ENCODE assay signal across 9 cellular contexts in the genomic region with DNA sequence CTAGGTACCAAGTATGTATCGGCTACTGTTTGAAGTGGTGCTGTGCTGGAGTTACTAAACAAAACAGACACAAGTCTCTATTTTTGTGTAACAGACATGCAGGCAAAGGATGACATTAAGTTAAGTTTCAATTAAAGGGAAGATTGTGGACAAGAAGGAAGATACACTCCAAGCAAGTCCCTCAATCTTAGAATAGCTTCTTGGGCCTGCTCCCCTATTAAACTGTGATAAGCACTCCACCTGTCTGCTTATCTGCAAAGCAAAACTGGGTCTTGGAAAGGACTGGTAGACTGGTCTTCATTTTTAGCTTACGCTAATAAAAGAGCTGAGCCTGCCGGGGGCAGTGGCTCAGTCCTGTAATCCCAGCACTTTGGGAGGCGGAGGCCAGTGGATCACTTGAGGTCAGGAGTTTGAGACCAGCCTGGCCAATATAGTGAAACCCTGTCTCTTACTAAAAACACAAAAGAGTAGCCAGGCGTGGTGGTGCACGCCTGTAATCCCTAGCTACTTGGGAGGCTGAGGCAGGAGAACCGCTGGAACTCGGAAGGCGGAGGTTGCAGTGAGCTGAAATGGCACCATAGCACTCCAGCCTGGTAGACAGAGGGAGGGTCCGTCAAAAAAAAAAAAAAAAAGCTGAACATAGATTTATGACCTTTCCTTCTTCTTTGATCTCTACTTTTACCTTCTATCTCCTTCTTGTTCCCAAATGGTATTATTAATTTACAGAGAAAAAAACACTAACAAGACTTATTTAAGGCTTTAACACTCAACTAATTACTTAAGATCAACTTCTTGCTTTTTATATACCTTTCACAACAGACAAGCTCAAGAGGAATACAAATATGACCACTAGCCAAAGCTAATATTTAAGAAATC. TPM values are rescaled to one million over a fixed set of nuclear protein-coding genes. Genes with fewer than 3 reads are reported as not detected.
A peak's percentile ranks its signal among the peaks of the same experiment; 100 is the strongest.
DNase-seq lines count a peak whose midpoint lies in the region; ATAC-seq and TF ChIP-seq lines count a peak whose summit lies in the region.
"Had no signal": no experiment of that assay in that cellular context is flagged by ENCODE, and none has a peak within 500 bp of the region (broad histone marks: within the 10 kb centered on the region; RNA-seq: fewer than 3 reads in every experiment).

No MANE protein-coding gene starts in this region.

- DNase-seq in activated CD4-positive, alpha-beta T cell treated with anti-CD3 and anti-CD28 coated beads for 36 hours = no peak
- DNase-seq in activated CD4-positive, alpha-beta T cell treated with anti-CD3 and anti-CD28 coated beads, Interleukin-2, amount 50 U/mL, for 1 hour = no peak
- no peak for DNase-seq in WTC11 (ENCODE audit: low spot score)
- DNase-seq in fibroblast of the aortic adventitia (ENCODE audit: low read depth) = no peak
- no peak for DNase-seq in stimulated activated CD4-positive, alpha-beta T cell treated with anti-CD3 and anti-CD28 coated beads, Interleukin-12 subunit alpha, Interleukin-12 subunit beta, amount 100 ng/mL, for 4 hours
- DNase-seq in testis = no peak

- POLR2A ChIA-PET in activated CD4-positive, alpha-beta T cell treated with anti-CD3 and anti-CD28 coated beads for 36 hours (lab: Charles Lee) = interaction anchor here (1.0 to 1.2 kb wide), 2 partner anchors 9 to 68 kb away, joined by 3 to 4 read pairs; a partner anchor contains a TSS
- POLR2A ChIA-PET in WTC11 (lab: Charles Lee) = interaction anchor here (0.6 kb wide), 1 partner anchor 201 kb away, joined by 6 read pairs; no protein-coding TSS in a partner anchor

- H3K36me3 ChIP-seq in skeletal muscle satellite cell (ENCODE audit: insufficient read depth, low read length) (peaks cover 74% of the 10 kb centered on the region), testis (ENCODE audit: low read depth, missing control alignments) (no peaks in the 10 kb centered on the region)

- H3K27me3 ChIP-seq in skeletal muscle satellite cell (ENCODE audit: control insufficient read depth, insufficient read depth, low read length) (no peaks in the 10 kb centered on the region), testis (no peaks in the 10 kb centered on the region)

- TF ChIP-seq POLR2A in testis (IDR thresholded peaks at IDR 0.05) = no peak

- WGBS in testis, 2 donors = 71 to 81% methylated on average over 10 of the region's 10 CpGs

- H3K36me3 Mint-ChIP-seq in activated CD4-positive, alpha-beta T cell treated with anti-CD3 and anti-CD28 coated beads for 36 hours (ENCODE audit: low read depth) = peaks cover 75% of the 10 kb centered on the region
- H3K36me3 Mint-ChIP-seq in WTC11 = peaks cover 81% of the 10 kb centered on the region

- peak overlapping the region in 1 of 2 donors; percentile 0 for H3K27ac ChIP-seq in testis

- CTCF ChIA-PET in activated CD4-positive, alpha-beta T cell treated with anti-CD3 and anti-CD28 coated beads for 36 hours (lab: Charles Lee) = interaction anchor here (0.6 to 1.6 kb wide), 8 partner anchors 8 to 180 kb away, joined by 3 to 6 read pairs (median 4); a partner anchor contains a TSS
- CTCF ChIA-PET in WTC11 (lab: Charles Lee) = interaction anchor here (0.6 kb wide), 1 partner anchor 1230 kb away, joined by 3 read pairs; no protein-coding TSS in a partner anchor

- H3K27ac Mint-ChIP-seq in activated CD4-positive, alpha-beta T cell treated with anti-CD3 and anti-CD28 coated beads for 36 hours = peak overlapping the region; percentile 98
- H3K27ac Mint-ChIP-seq in WTC11 = peak overlapping the region; percentile 79

- peak overlapping the region; percentile 89 for H3K4me3 Mint-ChIP-seq in activated CD4-positive, alpha-beta T cell treated with anti-CD3 and anti-CD28 coated beads for 36 hours
- peak overlapping the region; percentile 98 for H3K4me3 Mint-ChIP-seq in WTC11

- no peak overlapping the region for H3K9ac ChIP-seq in skeletal muscle satellite cell (ENCODE audit: low read depth, low read length)

- H3K4me1 ChIP-seq in skeletal muscle satellite cell (ENCODE audit: control insufficient read depth, insufficient read depth, low read length) (peaks cover 21% of the 10 kb centered on the region), testis (peaks cover 24% of the 10 kb centered on the region)

- peaks cover 57% of the 10 kb centered on the region for H3K4me1 Mint-ChIP-seq in activated CD4-positive, alpha-beta T cell treated with anti-CD3 and anti-CD28 coated beads for 36 hours
- H3K4me1 Mint-ChIP-seq in WTC11 = peaks cover 34% of the 10 kb centered on the region

- intact Hi-C loops in activated CD4-positive, alpha-beta T cell treated with anti-CD3 and anti-CD28 coated beads for 36 hours (cut with DNase I, micrococcal nuclease) = no loop called here
- intact Hi-C loops in testis (cut with DNase I; ENCODE audit: low total_unique reads) = no loop called here

- peak overlapping the region; percentile 91 for H3K4me2 ChIP-seq in skeletal muscle satellite cell (ENCODE audit: low read length)

- H3K27me3 Mint-ChIP-seq in activated CD4-positive, alpha-beta T cell treated with anti-CD3 and anti-CD28 coated beads for 36 hours = no peaks in the 10 kb centered on the region
- H3K27me3 Mint-ChIP-seq in WTC11 (ENCODE audit: low read depth) = no peaks in the 10 kb centered on the region

- H3K4me3 ChIP-seq in fibroblast of the aortic adventitia (ENCODE audit: low read depth, low read length) (peak overlapping the region; percentile 10), skeletal muscle satellite cell (ENCODE audit: low read length) (no peak overlapping the region), testis (no peak overlapping the region)

- no peaks in the 10 kb centered on the region for H3K9me3 ChIP-seq in skeletal muscle satellite cell (replicated peaks; ENCODE audit: low read length)
- no peaks in the 10 kb centered on the region for H3K9me3 ChIP-seq in testis

- ATAC-seq in activated CD4-positive, alpha-beta T cell treated with anti-CD3 and anti-CD28 coated beads for 36 hours = no peak
- ATAC-seq in WTC11 (no peak), GM18870 (IDR thresholded peaks at IDR 0.05; ENCODE audit: unreplicated experiment) (no peak)

- H3K9me3 Mint-ChIP-seq in activated CD4-positive, alpha-beta T cell treated with anti-CD3 and anti-CD28 coated beads for 36 hours (ENCODE audit: low read depth) = no peaks in the 10 kb centered on the region
- H3K9me3 Mint-ChIP-seq in WTC11 = no peaks in the 10 kb centered on the region

- TF ChIP-seq CTCF in WTC11 (IDR thresholded peaks at IDR 0.05) (no peak), fibroblast of the aortic adventitia (IDR thresholded peaks at IDR 0.05; ENCODE audit: insufficient read depth, low read length) (no peak), testis (IDR thresholded peaks at IDR 0.05) (no peak)

TF ChIP-seq in WTC11, 78 proteins besides CTCF, POLR2A, EP300 and RAD21 (continues in another document):
- TF ChIP-seq ETV6 (CRISPR knock-in tag; IDR thresholded peaks at IDR 0.05) (no peak), ESRRA (CRISPR knock-in tag; IDR thresholded peaks at IDR 0.05; ENCODE audit: borderline replicate concordance) (no peak), ZNF263 (CRISPR knock-in tag; IDR thresholded peaks at IDR 0.05; ENCODE audit: low read depth) (no peak), NR2C2 (CRISPR knock-in tag; IDR thresholded peaks at IDR 0.05) (no peak)
- TF ChIP-seq, protein P1, sequence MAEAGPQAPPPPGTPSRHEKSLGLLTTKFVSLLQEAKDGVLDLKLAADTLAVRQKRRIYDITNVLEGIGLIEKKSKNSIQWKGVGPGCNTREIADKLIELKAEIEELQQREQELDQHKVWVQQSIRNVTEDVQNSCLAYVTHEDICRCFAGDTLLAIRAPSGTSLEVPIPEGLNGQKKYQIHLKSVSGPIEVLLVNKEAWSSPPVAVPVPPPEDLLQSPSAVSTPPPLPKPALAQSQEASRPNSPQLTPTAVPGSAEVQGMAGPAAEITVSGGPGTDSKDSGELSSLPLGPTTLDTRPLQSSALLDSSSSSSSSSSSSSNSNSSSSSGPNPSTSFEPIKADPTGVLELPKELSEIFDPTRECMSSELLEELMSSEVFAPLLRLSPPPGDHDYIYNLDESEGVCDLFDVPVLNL (CRISPR knock-in tag; IDR thresholded peaks at IDR 0.05; ENCODE audit: borderline replicate concordance, low read depth) = no peak
- TF ChIP-seq, protein P2, sequence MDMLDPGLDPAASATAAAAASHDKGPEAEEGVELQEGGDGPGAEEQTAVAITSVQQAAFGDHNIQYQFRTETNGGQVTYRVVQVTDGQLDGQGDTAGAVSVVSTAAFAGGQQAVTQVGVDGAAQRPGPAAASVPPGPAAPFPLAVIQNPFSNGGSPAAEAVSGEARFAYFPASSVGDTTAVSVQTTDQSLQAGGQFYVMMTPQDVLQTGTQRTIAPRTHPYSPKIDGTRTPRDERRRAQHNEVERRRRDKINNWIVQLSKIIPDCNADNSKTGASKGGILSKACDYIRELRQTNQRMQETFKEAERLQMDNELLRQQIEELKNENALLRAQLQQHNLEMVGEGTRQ (CRISPR knock-in tag; IDR thresholded peaks at IDR 0.05) = no peak
- TF ChIP-seq, protein P3, sequence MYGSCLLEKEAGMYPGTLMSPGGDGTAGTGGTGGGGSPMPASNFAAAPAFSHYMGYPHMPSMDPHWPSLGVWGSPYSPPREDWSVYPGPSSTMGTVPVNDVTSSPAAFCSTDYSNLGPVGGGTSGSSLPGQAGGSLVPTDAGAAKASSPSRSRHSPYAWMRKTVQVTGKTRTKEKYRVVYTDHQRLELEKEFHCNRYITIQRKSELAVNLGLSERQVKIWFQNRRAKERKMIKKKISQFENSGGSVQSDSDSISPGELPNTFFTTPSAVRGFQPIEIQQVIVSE (CRISPR knock-in tag; IDR thresholded peaks at IDR 0.05; ENCODE audit: borderline replicate concordance) = no peak

RNA-seq across cellular contexts. Expression of a gene that starts 4.1 kb away (rescaled TPM):
- total RNA-seq in activated CD4-positive, alpha-beta T cell treated with anti-CD3 and anti-CD28 coated beads for 36 hours = 100 to 1,000 TPM; 259 to 328 TPM
- total RNA-seq in WTC11 (2021) (399 to 507 TPM (median 489 TPM) in 3 replicates), fibroblast of the aortic adventitia (ENCODE audit: low replicate concordance) (322 and 701 TPM in 2 replicates), testis (100 to 1,000 TPM; 964 to 995 TPM)
- 213 and 252 TPM in 2 replicates for total RNA-seq in skeletal muscle satellite cell (2012; rRNA removed)
- 259 TPM for polyA plus RNA-seq in testis (ENCODE audit: insufficient read depth, low read depth, low replicate concordance)

RNA-seq across cellular contexts. Expression of a gene that starts 34.1 kb away (rescaled TPM):
- 1 to 10 TPM in 1 of 2 experiments, under 1 TPM in 1; 0.84 to 1.1 TPM for total RNA-seq in activated CD4-positive, alpha-beta T cell treated with anti-CD3 and anti-CD28 coated beads for 36 hours
- total RNA-seq in WTC11 (2021) (5.7 to 10.3 TPM (median 7.7 TPM) in 3 replicates), fibroblast of the aortic adventitia (ENCODE audit: low replicate concordance) (22.1 and 183 TPM in 2 replicates), testis (1 to 10 TPM; 6.7 to 8.6 TPM)
- 102 and 137 TPM in 2 replicates for total RNA-seq in skeletal muscle satellite cell (2012; rRNA removed)
- 10.4 TPM for polyA plus RNA-seq in testis (ENCODE audit: insufficient read depth, low read depth, low replicate concordance)

RNA-seq across cellular contexts. Expression of a gene that starts 47.0 kb away (rescaled TPM):
- total RNA-seq in activated CD4-positive, alpha-beta T cell treated with anti-CD3 and anti-CD28 coated beads for 36 hours = not detected
- total RNA-seq in WTC11 (2021) = 3.1 to 3.3 TPM (median 3.2 TPM) in 3 replicates
- total RNA-seq in fibroblast of the aortic adventitia (ENCODE audit: low replicate concordance) = not detected in 2 replicates
- total RNA-seq in skeletal muscle satellite cell (2012; rRNA removed) = not detected in 2 replicates
- total RNA-seq in testis = 1 to 10 TPM; 1.7 to 3.0 TPM
- polyA plus RNA-seq in testis (ENCODE audit: insufficient read depth, low read depth, low replicate concordance) = 1.7 TPM
- total RNA-seq: bronchial epithelial cell had no signal
